29 cellular contexts compared by ENCODE assay signal in genomic region chr6:10461850-10462249, GRCh38. TPM values are rescaled to one million over a fixed set of nuclear protein-coding genes. Genes with fewer than 3 reads are reported as not detected.
"Had no signal": no experiment of that assay in that cellular context is flagged by ENCODE, and none has a peak within 500 bp of the region (broad histone marks: within the 10 kb centered on the region; RNA-seq: fewer than 3 reads in every experiment).

No MANE protein-coding gene starts in this region.

- H3K4me2 ChIP-seq: neural progenitor cell, smooth muscle cell had no signal

- H3K9me3 ChIP-seq: ovary, psoas muscle, spleen, stomach, thoracic aorta, thyroid gland, tibial nerve, upper lobe of left lung, vagina had no signal

- H3K9me3 Mint-ChIP-seq: natural killer cell; nephron; neural progenitor cell; stimulated activated naive CD8-positive, alpha-beta T cell treated with anti-CD3 and anti-CD28 coated beads, Interleukin-15, Interleukin-2, amounts not matched to agents 100 ng/mL and 50 ng/mL, for 24 hours had no signal

- H3K27me3 ChIP-seq: neural progenitor cell, ovary, tibial nerve, upper lobe of left lung, vagina had no signal

- DNase-seq: natural killer cell; occipital lobe; ovary; posterior cingulate gyrus; psoas muscle; right cardiac atrium; spleen; stimulated activated CD4-positive, alpha-beta T cell treated with anti-CD3 and anti-CD28 coated beads, Interleukin-12 subunit alpha, Interleukin-12 subunit beta, amount 100 ng/mL, for 4 hours; stimulated activated CD4-positive, alpha-beta T cell treated with anti-CD3 and anti-CD28 coated beads, Interleukin-1b, Interleukin-23, amount 100 ng/mL, for 48 hours; stimulated activated CD4-positive, alpha-beta T cell treated with anti-CD3 and anti-CD28 coated beads, Interleukin-4, amount 100 ng/mL, for 1 hour; stimulated activated CD4-positive, alpha-beta T cell treated with anti-CD3 and anti-CD28 coated beads, Interleukin-4, amount 100 ng/mL, for 4 hours; stimulated activated CD8-positive, alpha-beta memory T cell treated with anti-CD3 and anti-CD28 coated beads, Interleukin-4, amount 100 ng/mL, for 48 hours; stimulated activated naive CD4-positive, alpha-beta T cell treated with Interleukin-2 at 50 U/mL for 16 hours; stomach; thyroid gland; upper lobe of left lung had no signal

- H3K36me3 Mint-ChIP-seq: natural killer cell; neural progenitor cell; stimulated activated memory B cell treated with anti-CD40 and anti-IgM and Interleukin-4, amounts not matched to agents 10 μg/mL and 1 μg/mL and 100 μg/mL, for 72 hours had no signal

- H2AFZ ChIP-seq: neural progenitor cell, parathyroid adenoma had no signal

- H3K36me3 ChIP-seq: neural progenitor cell, ovary, spleen, stomach, thoracic aorta, thyroid gland, tibial nerve, upper lobe of left lung, vagina had no signal

- H3K9ac ChIP-seq: neural progenitor cell, parathyroid adenoma had no signal

- H3K27ac Mint-ChIP-seq: natural killer cell; nephron; neural progenitor cell; progenitor cell of endocrine pancreas; stimulated activated memory B cell treated with anti-CD40 and anti-IgM and Interleukin-4, amounts not matched to agents 10 μg/mL and 1 μg/mL and 100 μg/mL, for 72 hours; stimulated activated naive CD8-positive, alpha-beta T cell treated with anti-CD3 and anti-CD28 coated beads, Interleukin-15, Interleukin-2, amounts not matched to agents 100 ng/mL and 50 ng/mL, for 24 hours had no signal

- H3K4me1 ChIP-seq: parathyroid adenoma, psoas muscle, stomach, tibial nerve, upper lobe of left lung, vagina had no signal

- H3K4me3 Mint-ChIP-seq: natural killer cell; nephron; neural progenitor cell; stimulated activated memory B cell treated with anti-CD40 and anti-IgM and Interleukin-4, amounts not matched to agents 10 μg/mL and 1 μg/mL and 100 μg/mL, for 72 hours; stimulated activated naive CD8-positive, alpha-beta T cell treated with anti-CD3 and anti-CD28 coated beads, Interleukin-15, Interleukin-2, amounts not matched to agents 100 ng/mL and 50 ng/mL, for 24 hours had no signal

- H3K4me3 ChIP-seq: neural progenitor cell, ovary, psoas muscle, skin epidermis, smooth muscle cell, spleen, stomach, thoracic aorta, thyroid gland, tibial nerve, upper lobe of left lung, vagina had no signal

- FAIRE-seq: urothelium cell line had no signal

- H3K4me1 Mint-ChIP-seq: natural killer cell, nephron had no signal

- ATAC-seq: natural killer cell; psoas muscle; right cardiac atrium; sciatic nerve; stimulated activated memory B cell treated with anti-CD40 and anti-IgM and Interleukin-4, amounts not matched to agents 10 μg/mL and 1 μg/mL and 100 μg/mL, for 72 hours had no signal

- H3K27ac ChIP-seq: neural progenitor cell, ovary, parathyroid adenoma, psoas muscle, skin epidermis, spleen, stomach, thoracic aorta, thyroid gland, tibial nerve, upper lobe of left lung, vagina had no signal

- H3K79me2 ChIP-seq: parathyroid adenoma had no signal

RNA-seq across cellular contexts. Expression of gene TFAP2A, which starts 47.0 kb away (rescaled TPM):
- total RNA-seq: natural killer cell, occipital lobe had no signal
